ENCODE assay signal across 26 cellular contexts in the genomic region with DNA sequence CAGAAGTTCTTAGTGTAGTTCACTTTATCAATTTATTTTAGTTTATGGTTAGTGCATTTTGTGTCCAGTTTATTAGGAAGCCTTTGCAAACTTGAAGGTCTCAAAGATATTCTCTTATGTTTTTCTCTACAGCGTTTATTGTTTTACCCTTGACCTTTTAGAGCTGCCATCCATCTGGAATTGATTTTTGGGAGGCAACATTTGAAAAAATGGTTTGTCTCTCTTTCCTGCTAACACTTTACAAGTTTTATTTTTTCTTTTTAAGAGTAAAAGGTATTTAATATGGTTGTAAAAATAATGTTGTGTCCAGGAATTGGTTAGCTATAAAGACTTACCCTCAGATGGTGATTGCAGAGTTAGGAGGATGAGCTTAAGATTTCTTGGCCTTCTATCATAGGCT.
"Had no signal": no experiment of that assay in that cellular context is flagged by ENCODE, and none has a peak within 500 bp of the region (broad histone marks: within the 10 kb centered on the region; RNA-seq: fewer than 3 reads in every experiment).

No MANE protein-coding gene starts in this region.

- H3K9me3 Mint-ChIP-seq: activated CD4-positive, alpha-beta memory T cell treated with anti-CD3 and anti-CD28 coated beads for 36 hours; activated CD4-positive, alpha-beta T cell treated with anti-CD3 and anti-CD28 coated beads, Interleukin-2, amount 10 ng/mL, durations not matched to agents 7 days and 5 days; activated naive CD4-positive, alpha-beta T cell treated with anti-CD3 and anti-CD28 coated beads, Interleukin-2, amount 10 ng/mL, durations not matched to agents 7 days and 5 days; activated T-helper 2 cell treated with anti-CD3 and anti-CD28 coated beads, Interferon-gamma antibody, Interleukin-2, Interleukin-4, amounts not matched to agents 10 μg/mL and 5 μg/mL and 100 μg/mL, durations not matched to agents 14 hours and 24 hours and 36 hours; central memory CD8-positive, alpha-beta T cell had no signal

- DNase-seq: activated CD4-positive, alpha-beta memory T cell treated with anti-CD3 and anti-CD28 coated beads for 36 hours; activated CD4-positive, alpha-beta T cell treated with anti-CD3 and anti-CD28 coated beads, Interleukin-2, amount 10 ng/mL, durations not matched to agents 7 days and 5 days; activated CD8-positive, alpha-beta memory T cell treated with anti-CD3 and anti-CD28 coated beads for 24 hours; activated gamma-delta T cell treated with Interleukin-2 at 50 U/mL for 16 hours; activated naive CD4-positive, alpha-beta T cell treated with anti-CD3 and anti-CD28 coated beads, Interleukin-2, amount 10 ng/mL, durations not matched to agents 7 days and 5 days; activated T-cell treated with anti-CD3 and anti-CD28 coated beads, Interleukin-2, amount 50 U/mL, for 48 hours; amniotic stem cell; body of pancreas; Kasumi-1; KBM-7; NCI-H1048; NCI-H1417 treated with DMSO at 0.1 percent for 48 hours; NCI-H1694; NCI-H2029; NCI-H2107; NCI-H2171 treated with DMSO at 0.1 percent for 48 hours; NCI-H226; NCI-H526 treated with DMSO at 0.1 percent for 48 hours; NCI-H82; SIG-M5; T-helper 1 cell; WERI-Rb-1 had no signal

- H3K4me3 ChIP-seq: ascending aorta, body of pancreas had no signal

- H3K27me3 ChIP-seq: ascending aorta, body of pancreas had no signal

- H3K27me3 Mint-ChIP-seq: activated CD4-positive, alpha-beta memory T cell treated with anti-CD3 and anti-CD28 coated beads for 36 hours; activated CD4-positive, alpha-beta T cell treated with anti-CD3 and anti-CD28 coated beads, Interleukin-2, amount 10 ng/mL, durations not matched to agents 7 days and 5 days; activated naive CD4-positive, alpha-beta T cell treated with anti-CD3 and anti-CD28 coated beads, Interleukin-2, amount 10 ng/mL, durations not matched to agents 7 days and 5 days; central memory CD8-positive, alpha-beta T cell had no signal

- H3K27ac ChIP-seq: ascending aorta, body of pancreas, WERI-Rb-1 had no signal

- H3K9me3 ChIP-seq: ascending aorta, body of pancreas had no signal

- ATAC-seq: activated CD4-positive, CD25-positive, alpha-beta regulatory T cell treated with anti-CD3 and anti-CD28 coated beads, Interleukin-2, amount 50 U/mL, for 24 hours; body of pancreas had no signal

- H3K4me3 Mint-ChIP-seq: activated CD4-positive, alpha-beta memory T cell treated with anti-CD3 and anti-CD28 coated beads for 36 hours; activated CD4-positive, alpha-beta T cell treated with anti-CD3 and anti-CD28 coated beads, Interleukin-2, amount 10 ng/mL, durations not matched to agents 7 days and 5 days; activated naive CD4-positive, alpha-beta T cell treated with anti-CD3 and anti-CD28 coated beads, Interleukin-2, amount 10 ng/mL, durations not matched to agents 7 days and 5 days; central memory CD8-positive, alpha-beta T cell had no signal

- H3K27ac Mint-ChIP-seq: activated CD4-positive, alpha-beta memory T cell treated with anti-CD3 and anti-CD28 coated beads for 36 hours; activated CD4-positive, alpha-beta T cell treated with anti-CD3 and anti-CD28 coated beads, Interleukin-2, amount 10 ng/mL, durations not matched to agents 7 days and 5 days; activated naive CD4-positive, alpha-beta T cell treated with anti-CD3 and anti-CD28 coated beads, Interleukin-2, amount 10 ng/mL, durations not matched to agents 7 days and 5 days; activated T-helper 2 cell treated with anti-CD3 and anti-CD28 coated beads, Interferon-gamma antibody, Interleukin-2, Interleukin-4, amounts not matched to agents 10 μg/mL and 5 μg/mL and 100 μg/mL, durations not matched to agents 14 hours and 24 hours and 36 hours had no signal
